Comparison of ENCODE assay signal across 8 cellular contexts in the genomic region with DNA sequence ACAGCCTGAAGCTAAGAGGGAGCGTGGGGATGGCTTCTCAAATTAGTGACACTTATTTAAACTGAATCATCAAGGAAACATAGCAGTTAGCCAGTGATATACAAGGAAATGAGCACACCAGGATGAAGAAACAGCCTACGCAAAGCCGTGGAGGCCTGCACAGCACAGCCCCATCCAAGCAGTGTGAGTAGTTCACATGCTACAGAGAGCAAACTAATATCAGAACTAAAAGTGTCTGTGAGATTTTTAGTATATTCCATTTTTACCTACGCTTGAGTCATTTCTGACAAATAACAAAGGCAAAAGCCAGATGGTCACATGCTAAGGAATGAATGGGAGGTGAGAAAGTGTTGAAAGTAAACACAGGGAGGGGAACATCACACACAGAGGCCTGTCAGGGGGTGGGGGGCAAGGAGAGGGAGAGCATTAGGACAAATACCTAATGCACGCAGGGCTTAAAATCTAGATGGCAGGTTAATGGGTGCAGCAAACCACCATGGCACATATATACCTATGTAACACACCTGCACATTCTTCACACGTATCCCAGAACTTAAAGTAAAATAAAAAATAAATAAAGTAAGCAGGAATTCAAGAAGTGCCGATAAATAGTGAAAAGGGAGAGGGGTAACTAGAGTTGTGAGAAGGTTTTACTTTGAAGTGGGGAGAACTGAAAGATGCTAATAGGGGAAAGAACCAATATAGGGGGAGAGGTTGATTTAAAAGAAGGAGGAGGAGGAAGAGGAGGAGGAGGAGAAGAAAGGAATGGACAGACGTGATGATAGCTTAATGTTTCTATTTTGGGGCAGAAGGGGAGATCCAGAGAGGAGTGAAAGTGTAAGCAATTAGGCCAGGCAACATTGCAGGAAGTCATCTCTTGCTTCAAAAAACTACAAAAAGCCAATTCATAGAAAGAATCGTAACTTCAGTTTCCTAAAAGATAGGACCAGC.
A peak's percentile ranks its signal among the peaks of the same experiment; 100 is the strongest.
DNase-seq lines count a peak whose midpoint lies in the region; ATAC-seq and TF ChIP-seq lines count a peak whose summit lies in the region.

No MANE protein-coding gene starts in this region.

- no peaks in the 10 kb centered on the region for H3K36me3 ChIP-seq in left lung

- intact Hi-C loops in left lung (cut with DNase I): no loop called here

- no peak overlapping the region for H3K4me3 ChIP-seq in left lung

- H3K9me3 Mint-ChIP-seq in neural crest cell (no peaks in the 10 kb centered on the region), nephron progenitor cell (no peaks in the 10 kb centered on the region), chondrocyte (ENCODE audit: low read depth) (no peaks in the 10 kb centered on the region)

- H3K9me3 ChIP-seq in T-helper 17 cell (ENCODE audit: control insufficient read depth, low read length, poor library complexity, severe bottlenecking): no peaks in the 10 kb centered on the region
- H3K9me3 ChIP-seq in left lung: no peaks in the 10 kb centered on the region

- H3K36me3 Mint-ChIP-seq in T-helper 17 cell (ENCODE audit: low read depth): peaks cover 2% of the 10 kb centered on the region
- H3K36me3 Mint-ChIP-seq in neural crest cell (ENCODE audit: low read depth): no peaks in the 10 kb centered on the region
- no peaks in the 10 kb centered on the region for H3K36me3 Mint-ChIP-seq in nephron progenitor cell (ENCODE audit: low read depth)
- H3K36me3 Mint-ChIP-seq in chondrocyte (ENCODE audit: low read depth): no peaks in the 10 kb centered on the region

- H3K27me3 Mint-ChIP-seq in T-helper 17 cell (no peaks in the 10 kb centered on the region), neural crest cell (ENCODE audit: low read depth) (no peaks in the 10 kb centered on the region), nephron progenitor cell (ENCODE audit: low read depth, poor library complexity) (no peaks in the 10 kb centered on the region), chondrocyte (ENCODE audit: low read depth) (no peaks in the 10 kb centered on the region)

- H3K27ac Mint-ChIP-seq in T-helper 17 cell: peak overlapping the region; percentile 86
- H3K27ac Mint-ChIP-seq in neural crest cell (ENCODE audit: unreplicated experiment): peak overlapping the region; percentile 86
- no peak overlapping the region for H3K27ac Mint-ChIP-seq in nephron progenitor cell
- no peak overlapping the region for H3K27ac Mint-ChIP-seq in chondrocyte (ENCODE audit: unreplicated experiment)

- peaks cover 28% of the 10 kb centered on the region for H3K4me1 Mint-ChIP-seq in T-helper 17 cell
- peaks cover 15% of the 10 kb centered on the region for H3K4me1 Mint-ChIP-seq in neural crest cell
- H3K4me1 Mint-ChIP-seq in nephron progenitor cell: peaks cover 27% of the 10 kb centered on the region
- H3K4me1 Mint-ChIP-seq in chondrocyte (ENCODE audit: low read depth): peaks cover 14% of the 10 kb centered on the region

- ATAC-seq in GM18868 (IDR thresholded peaks at IDR 0.05; ENCODE audit: unreplicated experiment) (peak; percentile 94), HG02798 (IDR thresholded peaks at IDR 0.05; ENCODE audit: poor library complexity, unreplicated experiment) (peak; percentile 93), T-helper 17 cell (peak; percentile 32), left lung (no peak)

- DNase-seq in T-helper 17 cell: no peak
- no peak for DNase-seq in neural crest cell (ENCODE audit: low read depth, low spot score)
- no peak for DNase-seq in SHP77 (lab: John Stamatoyannopoulos, UW)
- no peak for DNase-seq in left lung
- DNase-seq in nephron progenitor cell: no peak
- no peak for DNase-seq in chondrocyte (ENCODE audit: low spot score)

- no peak for TF ChIP-seq CTCF in neural crest cell (conservative IDR thresholded peaks at IDR 0.05)
- TF ChIP-seq CTCF in left lung (IDR thresholded peaks at IDR 0.05): no peak
- no peak for TF ChIP-seq CTCF in nephron progenitor cell (IDR thresholded peaks at IDR 0.05)
- no peak for TF ChIP-seq CTCF in chondrocyte (IDR thresholded peaks at IDR 0.05)

- H3K4me3 Mint-ChIP-seq in T-helper 17 cell (peak overlapping the region; percentile 85), neural crest cell (no peak overlapping the region), nephron progenitor cell (no peak overlapping the region), chondrocyte (ENCODE audit: unreplicated experiment) (no peak overlapping the region)

- peaks cover 0 to 3% of the 10 kb centered on the region in 2 donors for H3K27me3 ChIP-seq in left lung

- H3K27ac ChIP-seq in left lung: no peak overlapping the region

- H3K4me1 ChIP-seq in left lung: no peaks in the 10 kb centered on the region

Comparison
In these comparisons a context has a peak if more than half of its experiments do, and no peak if none do; other contexts are left out.
1. H3K27ac Mint-ChIP-seq: peak in T-helper 17 cell (single experiment) and neural crest cell (single experiment); none in nephron progenitor cell (single experiment) and chondrocyte (single experiment).